ENCODE assay signal across 1 cellular context in the genomic region with DNA sequence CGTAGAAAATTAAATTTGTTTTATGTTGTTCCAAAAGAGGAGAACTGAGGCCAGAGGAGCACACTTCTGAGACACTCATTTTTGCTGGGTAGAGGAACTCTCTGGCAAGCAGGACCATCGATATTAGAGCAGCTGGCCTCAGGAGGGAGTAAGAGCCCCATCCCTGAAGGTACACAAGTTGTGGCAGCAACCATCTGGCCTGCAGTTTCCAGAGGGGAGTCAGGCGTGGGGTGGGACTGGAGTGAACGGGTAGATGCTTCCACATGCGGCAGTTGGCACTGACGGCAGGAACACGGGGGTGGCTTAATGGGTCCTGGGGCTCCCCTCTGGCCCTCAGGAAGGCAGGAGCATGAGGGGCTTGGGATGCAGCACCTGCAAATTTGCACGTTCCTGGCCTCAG.
TF ChIP-seq lines count a peak whose summit lies in the region.

No MANE protein-coding gene starts in this region.

TF ChIP-seq in HEK293, 187 proteins besides CTCF, POLR2A, EP300 and RAD21:
- TF ChIP-seq, protein P1, sequence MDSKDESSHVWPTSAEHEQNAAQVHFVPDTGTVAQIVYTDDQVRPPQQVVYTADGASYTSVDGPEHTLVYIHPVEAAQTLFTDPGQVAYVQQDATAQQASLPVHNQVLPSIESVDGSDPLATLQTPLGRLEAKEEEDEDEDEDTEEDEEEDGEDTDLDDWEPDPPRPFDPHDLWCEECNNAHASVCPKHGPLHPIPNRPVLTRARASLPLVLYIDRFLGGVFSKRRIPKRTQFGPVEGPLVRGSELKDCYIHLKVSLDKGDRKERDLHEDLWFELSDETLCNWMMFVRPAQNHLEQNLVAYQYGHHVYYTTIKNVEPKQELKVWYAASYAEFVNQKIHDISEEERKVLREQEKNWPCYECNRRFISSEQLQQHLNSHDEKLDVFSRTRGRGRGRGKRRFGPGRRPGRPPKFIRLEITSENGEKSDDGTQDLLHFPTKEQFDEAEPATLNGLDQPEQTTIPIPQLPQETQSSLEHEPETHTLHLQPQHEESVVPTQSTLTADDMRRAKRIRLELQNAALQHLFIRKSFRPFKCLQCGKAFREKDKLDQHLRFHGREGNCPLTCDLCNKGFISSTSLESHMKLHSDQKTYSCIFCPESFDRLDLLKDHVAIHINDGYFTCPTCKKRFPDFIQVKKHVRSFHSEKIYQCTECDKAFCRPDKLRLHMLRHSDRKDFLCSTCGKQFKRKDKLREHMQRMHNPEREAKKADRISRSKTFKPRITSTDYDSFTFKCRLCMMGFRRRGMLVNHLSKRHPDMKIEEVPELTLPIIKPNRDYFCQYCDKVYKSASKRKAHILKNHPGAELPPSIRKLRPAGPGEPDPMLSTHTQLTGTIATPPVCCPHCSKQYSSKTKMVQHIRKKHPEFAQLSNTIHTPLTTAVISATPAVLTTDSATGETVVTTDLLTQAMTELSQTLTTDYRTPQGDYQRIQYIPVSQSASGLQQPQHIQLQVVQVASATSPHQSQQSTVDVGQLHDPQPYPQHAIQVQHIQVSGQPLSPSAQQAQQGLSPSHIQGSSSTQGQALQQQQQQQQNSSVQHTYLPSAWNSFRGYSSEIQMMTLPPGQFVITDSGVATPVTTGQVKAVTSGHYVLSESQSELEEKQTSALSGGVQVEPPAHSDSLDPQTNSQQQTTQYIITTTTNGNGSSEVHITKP (tag by site-specific recombination; IDR thresholded peaks at IDR 0.05) = peak; percentile 40
- peak; percentile 28; the same call in 1 of the 2 replicates for TF ChIP-seq ZNF654 (tag by site-specific recombination; IDR thresholded peaks at IDR 0.05; ENCODE audit: low read depth)
- no peak for TF ChIP-seq ZNF600 (tag by site-specific recombination; IDR thresholded peaks at IDR 0.05)
- TF ChIP-seq, protein P2, sequence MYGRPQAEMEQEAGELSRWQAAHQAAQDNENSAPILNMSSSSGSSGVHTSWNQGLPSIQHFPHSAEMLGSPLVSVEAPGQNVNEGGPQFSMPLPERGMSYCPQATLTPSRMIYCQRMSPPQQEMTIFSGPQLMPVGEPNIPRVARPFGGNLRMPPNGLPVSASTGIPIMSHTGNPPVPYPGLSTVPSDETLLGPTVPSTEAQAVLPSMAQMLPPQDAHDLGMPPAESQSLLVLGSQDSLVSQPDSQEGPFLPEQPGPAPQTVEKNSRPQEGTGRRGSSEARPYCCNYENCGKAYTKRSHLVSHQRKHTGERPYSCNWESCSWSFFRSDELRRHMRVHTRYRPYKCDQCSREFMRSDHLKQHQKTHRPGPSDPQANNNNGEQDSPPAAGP (tag by site-specific recombination; IDR thresholded peaks at IDR 0.05) = 0 out of 2 replicates have a peak, but pooled peaks have one; percentile 22
- 0 out of 2 replicates have a peak, but pooled peaks have one; percentile 8 for TF ChIP-seq ZBTB17 (tag by site-specific recombination; IDR thresholded peaks at IDR 0.05)
- TF ChIP-seq ZNF747 (tag by site-specific recombination; IDR thresholded peaks at IDR 0.05) = no peak
